Comparison of ENCODE assay signal across 20 cellular contexts in genomic region chr7:70053421-70053820, GRCh38.
A peak's percentile ranks its signal among the peaks of the same experiment; 100 is the strongest.
DNase-seq lines count a peak whose midpoint lies in the region; FAIRE-seq and TF ChIP-seq lines count a peak whose summit lies in the region.
"Had no signal": no experiment of that assay in that cellular context is flagged by ENCODE, and none has a peak within 500 bp of the region (broad histone marks: within the 10 kb centered on the region; RNA-seq: fewer than 3 reads in every experiment).

No MANE protein-coding gene starts in this region.

- TF ChIP-seq EP300 in SK-N-SH (IDR thresholded peaks at IDR 0.05; ENCODE audit: borderline replicate concordance in 1 of 2, low read depth in 1 of 2, low read length in 1 of 2) = no peak

- CTCF ChIA-PET in SK-N-SH (lab: Yijun Ruan, JAX) = interaction anchor here (0.6 to 3.6 kb wide), 3 partner anchors 8 to 1223 kb away, joined by 3 to 27 read pairs (median 4); no protein-coding TSS in a partner anchor
- CTCF ChIA-PET in activated naive CD4-positive, alpha-beta T cell treated with anti-CD3 and anti-CD28 coated beads for 36 hours (lab: Charles Lee) = interaction anchor here (0.6 kb wide), 1 partner anchor 22 kb away, joined by 3 read pairs; no protein-coding TSS in a partner anchor

- WGBS in SK-N-SH (ENCODE audit: low lambda C conversion rate) = 81% methylated on average over 2 of the region's 2 CpGs

- H3K4me1 Mint-ChIP-seq in astrocyte (ENCODE audit: low read depth, unreplicated experiment) (peaks cover 21% of the 10 kb centered on the region), mesothelial cell of epicardium (peaks cover 21% of the 10 kb centered on the region)
- H3K4me1 Mint-ChIP-seq in T-helper 2 cell treated with Interferon-gamma antibody and Interleukin-4, amounts not matched to agents 5 μg/mL and 100 μg/mL, for 36 hours (ENCODE audit: low read depth) = no peaks in the 10 kb centered on the region
- no peaks in the 10 kb centered on the region for H3K4me1 Mint-ChIP-seq in activated naive CD4-positive, alpha-beta T cell treated with anti-CD3 and anti-CD28 coated beads for 36 hours (ENCODE audit: low read depth)
- H3K4me1 Mint-ChIP-seq: CD14-positive monocyte; CD4-positive, alpha-beta memory T cell had no signal

- H3K27me3 Mint-ChIP-seq in astrocyte (ENCODE audit: low read depth, unreplicated experiment) = no peaks in the 10 kb centered on the region
- no peaks in the 10 kb centered on the region for H3K27me3 Mint-ChIP-seq in mesothelial cell of epicardium (ENCODE audit: low read depth)
- no peaks in the 10 kb centered on the region for H3K27me3 Mint-ChIP-seq in T-helper 2 cell treated with Interferon-gamma antibody and Interleukin-4, amounts not matched to agents 5 μg/mL and 100 μg/mL, for 36 hours (ENCODE audit: low read depth)
- no peaks in the 10 kb centered on the region for H3K27me3 Mint-ChIP-seq in activated naive CD4-positive, alpha-beta T cell treated with anti-CD3 and anti-CD28 coated beads for 36 hours (ENCODE audit: low read depth)

- H3K9ac ChIP-seq in astrocyte (ENCODE audit: low read length) (no peak overlapping the region), SK-N-SH (no peak overlapping the region)
- H3K9ac ChIP-seq: BLaER1 had no signal

- H3K9me3 ChIP-seq in MG63 (no peaks in the 10 kb centered on the region), astrocyte (ENCODE audit: insufficient read depth, low read depth, low read length) (no peaks in the 10 kb centered on the region), osteoblast (ENCODE audit: low read depth, low read length) (no peaks in the 10 kb centered on the region), SK-N-SH (no peaks in the 10 kb centered on the region)
- H3K9me3 ChIP-seq: A549, BLaER1 had no signal

- H3K36me3 ChIP-seq in MG63 = no peaks in the 10 kb centered on the region
- H3K36me3 ChIP-seq in astrocyte (ENCODE audit: insufficient read depth, low read length) = no peaks in the 10 kb centered on the region
- H3K36me3 ChIP-seq in osteoblast (ENCODE audit: insufficient read depth, low read length) = no peaks in the 10 kb centered on the region
- no peaks in the 10 kb centered on the region for H3K36me3 ChIP-seq in SK-N-SH (replicated peaks in 1 of 2; ENCODE audit: control insufficient read depth in 1 of 2, insufficient read depth in 2 of 2, low read length in 1 of 2)
- H3K36me3 ChIP-seq: BLaER1 had no signal

- H3K4me2 ChIP-seq in astrocyte (ENCODE audit: low read length) (no peak overlapping the region), osteoblast (ENCODE audit: insufficient read depth, low read length) (no peak overlapping the region), SK-N-SH (no peak overlapping the region)
- H3K4me2 ChIP-seq: A549, BLaER1 had no signal

- peaks cover 4% of the 10 kb centered on the region for H4K20me1 ChIP-seq in astrocyte (ENCODE audit: insufficient read depth, low read length)
- no peaks in the 10 kb centered on the region for H4K20me1 ChIP-seq in osteoblast (ENCODE audit: insufficient read depth, low read length)
- H4K20me1 ChIP-seq in SK-N-SH (ENCODE audit: insufficient read depth) = peaks cover 5% of the 10 kb centered on the region; the same call in 1 of the 2 replicates

- TF ChIP-seq CTCF in AG10803 (conservative IDR thresholded peaks at IDR 0.05; ENCODE audit: low read length) (no peak), astrocyte (IDR thresholded peaks at IDR 0.05; ENCODE audit: insufficient read depth, low read depth, low read length) (no peak), osteoblast (IDR thresholded peaks at IDR 0.05; ENCODE audit: extremely low read depth, low read depth, low read length) (no peak), mesothelial cell of epicardium (IDR thresholded peaks at IDR 0.05; ENCODE audit: unreplicated experiment) (no peak), SK-N-SH (IDR thresholded peaks at IDR 0.05) (no peak)

- H3K4me3 Mint-ChIP-seq in astrocyte (ENCODE audit: unreplicated experiment) = no peak overlapping the region
- no peak overlapping the region for H3K4me3 Mint-ChIP-seq in mesothelial cell of epicardium
- no peak overlapping the region for H3K4me3 Mint-ChIP-seq in T-helper 2 cell treated with Interferon-gamma antibody and Interleukin-4, amounts not matched to agents 5 μg/mL and 100 μg/mL, for 36 hours
- no peak overlapping the region for H3K4me3 Mint-ChIP-seq in activated naive CD4-positive, alpha-beta T cell treated with anti-CD3 and anti-CD28 coated beads for 36 hours
- H3K4me3 Mint-ChIP-seq: CD14-positive monocyte; CD4-positive, alpha-beta memory T cell had no signal

- no peak overlapping the region for H3K4me3 ChIP-seq in AG10803 (ENCODE audit: low read length)
- no peak overlapping the region for H3K4me3 ChIP-seq in MG63
- no peak overlapping the region for H3K4me3 ChIP-seq in astrocyte (ENCODE audit: insufficient read depth, low read depth, low read length)
- H3K4me3 ChIP-seq in osteoblast (ENCODE audit: insufficient read depth, low read length) = no peak overlapping the region
- no peak overlapping the region for H3K4me3 ChIP-seq in SK-N-SH (ENCODE audit: low read depth in 2 of 2, low read length in 1 of 2)
- H3K4me3 ChIP-seq: A549, BLaER1, GM12878 had no signal

- H3K36me3 Mint-ChIP-seq in astrocyte (ENCODE audit: low read depth, unreplicated experiment) = no peaks in the 10 kb centered on the region
- H3K36me3 Mint-ChIP-seq in mesothelial cell of epicardium = no peaks in the 10 kb centered on the region
- no peaks in the 10 kb centered on the region for H3K36me3 Mint-ChIP-seq in T-helper 2 cell treated with Interferon-gamma antibody and Interleukin-4, amounts not matched to agents 5 μg/mL and 100 μg/mL, for 36 hours (ENCODE audit: low read depth)
- no peaks in the 10 kb centered on the region for H3K36me3 Mint-ChIP-seq in activated naive CD4-positive, alpha-beta T cell treated with anti-CD3 and anti-CD28 coated beads for 36 hours (ENCODE audit: low read depth)
- H3K36me3 Mint-ChIP-seq: CD14-positive monocyte; CD4-positive, alpha-beta memory T cell had no signal

- H3K79me2 ChIP-seq in astrocyte (ENCODE audit: insufficient read depth, low read length) = no peaks in the 10 kb centered on the region
- no peaks in the 10 kb centered on the region for H3K79me2 ChIP-seq in osteoblast (ENCODE audit: insufficient read depth, low read length)
- H3K79me2 ChIP-seq in SK-N-SH (ENCODE audit: insufficient read depth) = no peaks in the 10 kb centered on the region

- H3K4me1 ChIP-seq in astrocyte (ENCODE audit: insufficient read depth, low read length) = peaks cover 13% of the 10 kb centered on the region
- H3K4me1 ChIP-seq in osteoblast (ENCODE audit: insufficient read depth, low read length) = peaks cover 19% of the 10 kb centered on the region
- peaks cover 0 to 19% of the 10 kb centered on the region in 2 experiments; a peak in 1 of 4 replicates for H3K4me1 ChIP-seq in SK-N-SH (ENCODE audit: control insufficient read depth in 1 of 2, insufficient read depth in 2 of 2, low read depth in 1 of 2, low read length in 1 of 2)
- H3K4me1 ChIP-seq: BLaER1 had no signal

- peaks cover 12% of the 10 kb centered on the region for H3F3A ChIP-seq in SK-N-SH (replicated peaks; ENCODE audit: insufficient read depth)

- H3K27ac ChIP-seq in astrocyte (ENCODE audit: low read depth, low read length) (peak overlapping the region; percentile 7), osteoblast (ENCODE audit: low read depth, low read length) (peak overlapping the region; percentile 10), SK-N-SH (ENCODE audit: low read depth in 2 of 2, low read length in 1 of 2) (peak overlapping the region in 1 of 2 experiments; percentile 58; a peak in 2 of 4 replicates)
- H3K27ac ChIP-seq: 22Rv1, A549, BLaER1, HL-60 had no signal

- intact Hi-C loops in activated naive CD4-positive, alpha-beta T cell treated with anti-CD3 and anti-CD28 coated beads for 36 hours (cut with micrococcal nuclease) = no loop called here

- DNase-seq in AG10803 (ENCODE audit: low read depth) = peak; percentile 13
- peak; percentile 13 for DNase-seq in MG63
- DNase-seq in astrocyte (ENCODE audit: low read depth) = no peak
- no peak for DNase-seq in osteoblast (ENCODE audit: insufficient read length, low spot score, missing footprints)
- DNase-seq in mesothelial cell of epicardium (ENCODE audit: low spot score in 2 of 2, unreplicated experiment in 2 of 2) = no peak
- no peak for DNase-seq in T-helper 2 cell treated with Interferon-gamma antibody and Interleukin-4, amounts not matched to agents 5 μg/mL and 100 μg/mL, for 36 hours (ENCODE audit: low spot score)
- DNase-seq in SK-N-SH = no peak
- DNase-seq in activated naive CD4-positive, alpha-beta T cell treated with anti-CD3 and anti-CD28 coated beads for 36 hours = no peak
- DNase-seq: CD4-positive, alpha-beta memory T cell; DMS153; DMS79; EL; GOT3; H7 had no signal

- no peaks in the 10 kb centered on the region for H3K9me3 Mint-ChIP-seq in astrocyte (ENCODE audit: unreplicated experiment)
- H3K9me3 Mint-ChIP-seq in mesothelial cell of epicardium = no peaks in the 10 kb centered on the region
- H3K9me3 Mint-ChIP-seq in T-helper 2 cell treated with Interferon-gamma antibody and Interleukin-4, amounts not matched to agents 5 μg/mL and 100 μg/mL, for 36 hours = no peaks in the 10 kb centered on the region
- H3K9me3 Mint-ChIP-seq in activated naive CD4-positive, alpha-beta T cell treated with anti-CD3 and anti-CD28 coated beads for 36 hours = no peaks in the 10 kb centered on the region

- H3K27me3 ChIP-seq in MG63 (no peaks in the 10 kb centered on the region), astrocyte (ENCODE audit: insufficient read depth, low read length) (no peaks in the 10 kb centered on the region), osteoblast (ENCODE audit: insufficient read depth, low read length) (no peaks in the 10 kb centered on the region), SK-N-SH (ENCODE audit: insufficient read depth) (no peaks in the 10 kb centered on the region)
- H3K27me3 ChIP-seq: BLaER1 had no signal

- H3K27ac Mint-ChIP-seq in astrocyte (ENCODE audit: unreplicated experiment) (peak overlapping the region; percentile 78), mesothelial cell of epicardium (no peak overlapping the region)
- no peak overlapping the region for H3K27ac Mint-ChIP-seq in T-helper 2 cell treated with Interferon-gamma antibody and Interleukin-4, amounts not matched to agents 5 μg/mL and 100 μg/mL, for 36 hours
- no peak overlapping the region for H3K27ac Mint-ChIP-seq in activated naive CD4-positive, alpha-beta T cell treated with anti-CD3 and anti-CD28 coated beads for 36 hours
- H3K27ac Mint-ChIP-seq: CD14-positive monocyte; CD4-positive, alpha-beta memory T cell had no signal

- H3K9me2 ChIP-seq in SK-N-SH = no peaks in the 10 kb centered on the region

- no peak overlapping the region for H2AFZ ChIP-seq in astrocyte (ENCODE audit: low read depth, low read length)
- H2AFZ ChIP-seq in osteoblast (ENCODE audit: low read length) = no peak overlapping the region
- H2AFZ ChIP-seq in SK-N-SH (ENCODE audit: low read depth) = no peak overlapping the region

- TF ChIP-seq RAD21 in SK-N-SH (IDR thresholded peaks at IDR 0.05; ENCODE audit: low read length) = no peak

- POLR2A ChIA-PET in SK-N-SH (lab: Yijun Ruan, JAX) = no interaction called here

- FAIRE-seq in astrocyte (lab: Jason Lieb, UNC) = no peak
- FAIRE-seq: A549, GM12878 had no signal

TF ChIP-seq in SK-N-SH, 30 proteins besides CTCF, POLR2A, EP300 and RAD21 (continues in another document):
- TF ChIP-seq NRF1 (IDR thresholded peaks at IDR 0.05; ENCODE audit: low read depth, low read length) (no peak), FOXM1 (IDR thresholded peaks at IDR 0.05; ENCODE audit: low read depth) (no peak), GABPA (IDR thresholded peaks at IDR 0.05; ENCODE audit: low read depth) (no peak), TCF12 (IDR thresholded peaks at IDR 0.05) (no peak)

Comparison
In these comparisons a context has a peak if more than half of its experiments do, and no peak if none do; other contexts are left out.
1. DNase-seq: peak in AG10803 (single experiment) and MG63 (single experiment); none in astrocyte (single experiment), osteoblast (single experiment), mesothelial cell of epicardium (0 of 2), T-helper 2 cell treated with Interferon-gamma antibody and Interleukin-4, amounts not matched to agents 5 μg/mL and 100 μg/mL, for 36 hours (single experiment), SK-N-SH (single experiment) and activated naive CD4-positive, alpha-beta T cell treated with anti-CD3 and anti-CD28 coated beads for 36 hours (single experiment).